ENCODE assay signal across 8 cellular contexts in genomic region chr11:66347425-66348276, GRCh38. TPM values are rescaled to one million over a fixed set of nuclear protein-coding genes. Genes with fewer than 3 reads are reported as not detected.
DNase-seq lines count a peak whose midpoint lies in the region; ATAC-seq and TF ChIP-seq lines count a peak whose summit lies in the region.

B4GAT1 (minus strand) TSS chr11:66347629; CDS start chr11:66347545, 84 bp downstream.

- H3K36me3 ChIP-seq in smooth muscle cell (ENCODE audit: low read depth), result no peaks in the 10 kb centered on the region

- H3K79me2 ChIP-seq in smooth muscle cell (ENCODE audit: low read depth), result peaks cover 26% of the 10 kb centered on the region

- no peaks in the 10 kb centered on the region for H3K9me3 ChIP-seq in smooth muscle cell (replicated peaks; ENCODE audit: low read depth)

- no peaks in the 10 kb centered on the region for H3K27me3 ChIP-seq in smooth muscle cell (ENCODE audit: low read depth)

- H4K20me1 ChIP-seq in smooth muscle cell (ENCODE audit: low read depth), result no peaks in the 10 kb centered on the region

- H3K4me2 ChIP-seq in smooth muscle cell, result peak within 1 kb of the TSS; percentile 89

- peaks cover 28% of the 10 kb centered on the region for H3K4me1 ChIP-seq in smooth muscle cell (ENCODE audit: low read depth)

- TF ChIP-seq CTCF in smooth muscle cell (IDR thresholded peaks at IDR 0.05; ENCODE audit: borderline replicate concordance, insufficient read depth, poor library complexity, severe bottlenecking), result no peak

- peak within 1 kb of the TSS; percentile 69 for H3K9ac ChIP-seq in smooth muscle cell (ENCODE audit: low read depth)

- WGBS in smooth muscle cell (ENCODE audit: low lambda C conversion rate), result under 1% methylated on average over 60 of the region's 101 CpGs

- H2AFZ ChIP-seq in smooth muscle cell (ENCODE audit: low read depth), result peak within 1 kb of the TSS; percentile 73

- H3K27ac ChIP-seq in caudate nucleus (ENCODE audit: low read depth, low read length) (peak within 1 kb of the TSS; percentile 91), smooth muscle cell (ENCODE audit: low read depth) (peak within 1 kb of the TSS; percentile 52)

- no peaks in the 10 kb centered on the region for H3F3A ChIP-seq in smooth muscle cell (ENCODE audit: low read depth)

- DNase-seq in ELF-1 (ENCODE audit: low read depth, low spot score), result peak; percentile 89
- DNase-seq in NCI-H2196 (lab: John Stamatoyannopoulos, UW; ENCODE audit: unreplicated experiment), result peak; percentile 83
- peak; percentile 58 for DNase-seq in activated CD4-positive, CD25-positive, alpha-beta regulatory T cell treated with anti-CD3 and anti-CD28 coated beads, Interleukin-2, amount 50 U/mL, for 16 hours (ENCODE audit: low read depth, low spot score)
- peak in 58 of 61 donors; percentile 38 to 93 (median 78) for DNase-seq in caudate nucleus (lab: John Stamatoyannopoulos, UW)
- DNase-seq in inferior parietal cortex (ENCODE audit: extremely low spot score), result peak; percentile 94
- no peak for DNase-seq in smooth muscle cell (lab: John Stamatoyannopoulos, UW; ENCODE audit: unreplicated experiment)

- H3K4me3 ChIP-seq in smooth muscle cell, result peak within 1 kb of the TSS; percentile 85

- ATAC-seq in HG02798 (IDR thresholded peaks at IDR 0.05; ENCODE audit: poor library complexity, unreplicated experiment) (peak; percentile 50), GM21367 (IDR thresholded peaks at IDR 0.05; ENCODE audit: unreplicated experiment) (no peak)

RNA-seq across cellular contexts. Expression of gene B4GAT1, which starts in this region (rescaled TPM):
- 26.5 and 27.1 TPM in 2 replicates for total RNA-seq in smooth muscle cell
- 29.4 and 35.1 TPM in 2 replicates for polyA plus RNA-seq in smooth muscle cell
